22 cellular contexts compared by ENCODE assay signal in the genomic region with DNA sequence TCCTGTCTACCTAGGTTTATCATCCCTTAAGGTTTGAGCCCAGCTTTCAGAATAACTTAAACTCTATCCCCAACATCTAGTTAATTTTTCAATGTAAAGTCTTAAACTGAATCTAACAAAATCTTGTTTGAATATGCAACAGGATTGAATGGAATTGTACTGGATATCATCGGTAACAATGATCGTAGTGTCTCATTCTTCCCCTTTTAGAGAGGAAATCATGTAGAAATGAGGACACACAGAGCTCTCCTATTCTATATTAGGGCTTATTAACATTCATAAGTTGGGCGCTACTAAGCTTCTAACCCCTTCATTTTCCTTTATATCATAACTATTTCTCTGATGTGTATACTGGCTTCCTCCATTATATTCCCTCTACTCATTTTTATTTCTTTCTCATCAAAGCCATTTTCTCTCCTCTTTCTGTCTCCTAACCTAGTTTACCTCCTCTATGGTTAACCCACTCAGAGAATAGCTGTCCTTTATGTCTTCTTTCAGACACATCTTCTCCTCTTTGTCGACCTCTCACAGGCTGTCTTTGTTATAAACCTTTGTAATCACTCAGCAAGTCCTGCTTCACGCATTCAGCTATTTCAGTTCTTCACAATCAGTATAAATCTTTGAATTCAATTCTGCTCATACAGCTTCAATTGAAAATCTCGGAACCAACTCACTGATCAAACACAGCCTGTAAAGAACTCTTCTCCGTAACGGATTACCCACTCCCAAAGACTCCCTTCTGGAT.
DNase-seq lines count a peak whose midpoint lies in the region; ATAC-seq and TF ChIP-seq lines count a peak whose summit lies in the region.
"Had no signal": no experiment of that assay in that cellular context is flagged by ENCODE, and none has a peak within 500 bp of the region (broad histone marks: within the 10 kb centered on the region; RNA-seq: fewer than 3 reads in every experiment).

No MANE protein-coding gene starts in this region.

- peak overlapping the region in 1 of 3 experiments; percentile 3; a peak in 2 of 7 replicates for H3K27ac Mint-ChIP-seq in H9
- H3K27ac Mint-ChIP-seq: B cell, CD14-positive monocyte had no signal

- no peak overlapping the region for H4K8ac ChIP-seq in H9 (replicated peaks; ENCODE audit: insufficient read length, low read depth, low read length)
- no peak overlapping the region for H4K8ac ChIP-seq in mesenchymal stem cell (ENCODE audit: low read length)

- DNase-seq in H9 (no peak), dorsolateral prefrontal cortex (no peak), medulla oblongata (ENCODE audit: extremely low spot score) (peak; percentile 45), pons (ENCODE audit: low spot score) (peak; percentile 86), mesenchymal stem cell (no peak), NCI-H226 (no peak), ureter (ENCODE audit: low spot score) (no peak)
- DNase-seq: DMS53, GDM1, GOT3, IMR-90, NCI-H1105, NCI-H146, NCI-H2081, NCI-H2171, NCI-H526 treated with DMSO at 0.1 percent for 48 hours, PC-3, Right ventricle myocardium superior had no signal

- H4K91ac ChIP-seq in H9 (ENCODE audit: insufficient read length, low read depth, low read length) (no peak overlapping the region), mesenchymal stem cell (ENCODE audit: low read length) (no peak overlapping the region)

- no peak overlapping the region for H3K4me2 ChIP-seq in H9 (ENCODE audit: insufficient read depth, insufficient read length, low read length)
- no peak overlapping the region for H3K4me2 ChIP-seq in mesenchymal stem cell (ENCODE audit: low read length, poor library complexity, severe bottlenecking)
- H3K4me2 ChIP-seq: KMS-11 had no signal

- H2AK5ac ChIP-seq in H9 (ENCODE audit: insufficient read length, low read length) (no peak overlapping the region), mesenchymal stem cell (ENCODE audit: low read length, severe bottlenecking) (no peak overlapping the region)

- ATAC-seq in GM18909 (IDR thresholded peaks at IDR 0.05; ENCODE audit: poor library complexity, unreplicated experiment) = no peak
- ATAC-seq: PC-3 had no signal

- H3K79me1 ChIP-seq in H9 (ENCODE audit: insufficient read depth, low read depth, low read length, poor library complexity, severe bottlenecking) (no peaks in the 10 kb centered on the region), mesenchymal stem cell (replicated peaks; ENCODE audit: low read length, poor library complexity, severe bottlenecking) (no peaks in the 10 kb centered on the region)

- H2BK12ac ChIP-seq in H9 (ENCODE audit: insufficient read length, low read depth, low read length) (no peak overlapping the region), mesenchymal stem cell (ENCODE audit: low read length in 2 of 2) (no peak overlapping the region)

- H3K27ac ChIP-seq in H9 (ENCODE audit: insufficient read length, low read depth, low read length) (no peak overlapping the region), dorsolateral prefrontal cortex (peak overlapping the region in 54 of 59 donors; percentile 25 to 93 (median 74)), mesenchymal stem cell (ENCODE audit: low read length, poor library complexity, severe bottlenecking) (no peak overlapping the region)
- H3K27ac ChIP-seq: KMS-11 had no signal

- H3K36me3 ChIP-seq in mesenchymal stem cell (ENCODE audit: control insufficient read depth in 1 of 2, insufficient read depth in 2 of 2, low read depth in 1 of 2, low read length in 2 of 2) = no peaks in the 10 kb centered on the region

- H3K4me3 Mint-ChIP-seq in H9 = no peak overlapping the region
- H3K4me3 Mint-ChIP-seq: B cell, CD14-positive monocyte had no signal

- H3K4me1 Mint-ChIP-seq in H9 = peaks cover 11 to 16% of the 10 kb centered on the region in 2 experiments
- H3K4me1 Mint-ChIP-seq: B cell, CD14-positive monocyte had no signal

- H3K14ac ChIP-seq in H9 (ENCODE audit: insufficient read depth, low read length) (no peak overlapping the region), mesenchymal stem cell (ENCODE audit: low read length in 2 of 2) (no peak overlapping the region)

- H2BK120ac ChIP-seq in H9 (ENCODE audit: low read depth, low read length, poor library complexity, severe bottlenecking) (no peak overlapping the region), mesenchymal stem cell (ENCODE audit: low read depth, low read length) (no peak overlapping the region)

- H3K4me3 ChIP-seq in dorsolateral prefrontal cortex (peak overlapping the region in 38 of 59 donors; percentile 0 to 54 (median 22)), mesenchymal stem cell (ENCODE audit: insufficient read depth in 1 of 2, low read depth in 1 of 2, low read length in 2 of 2) (no peak overlapping the region)

- H3K23me2 ChIP-seq in H9 (ENCODE audit: insufficient read length, low read depth, low read length, poor library complexity, severe bottlenecking) = no peaks in the 10 kb centered on the region

- H4K5ac ChIP-seq in H9 (ENCODE audit: insufficient read length, low read depth, low read length) = no peak overlapping the region

- H3K36me3 Mint-ChIP-seq in H9 (ENCODE audit: insufficient read depth in 1 of 3, low read depth in 3 of 3) = no peaks in the 10 kb centered on the region; a peak in 1 of 7 replicates
- H3K36me3 Mint-ChIP-seq: CD14-positive monocyte had no signal

- H3K4me1 ChIP-seq in H9 (ENCODE audit: insufficient read depth, low read length) (no peaks in the 10 kb centered on the region; the same call in 1 of the 2 replicates), mesenchymal stem cell (ENCODE audit: control insufficient read depth, insufficient read depth, low read depth, low read length) (no peaks in the 10 kb centered on the region)

- H3K4ac ChIP-seq in H9 (ENCODE audit: low read depth, low read length) (no peak overlapping the region), mesenchymal stem cell (ENCODE audit: low read depth in 1 of 2, low read length in 2 of 2) (no peak overlapping the region)

- H2BK5ac ChIP-seq in H9 (ENCODE audit: insufficient read length, low read length) (no peak overlapping the region), mesenchymal stem cell (ENCODE audit: low read depth, low read length, poor library complexity, severe bottlenecking) (no peak overlapping the region)

- no peak overlapping the region for H3K23ac ChIP-seq in H9 (ENCODE audit: insufficient read length, low read depth, low read length)
- H3K23ac ChIP-seq in mesenchymal stem cell (ENCODE audit: low read length in 2 of 2) = no peak overlapping the region

- no peaks in the 10 kb centered on the region for H4K20me1 ChIP-seq in H9 (ENCODE audit: control insufficient read depth, insufficient read depth, insufficient read length)

- H3K9ac ChIP-seq in H9 (ENCODE audit: extremely low read depth, insufficient read length, low read length) (no peak overlapping the region), mesenchymal stem cell (ENCODE audit: low read length) (no peak overlapping the region)
- H3K9ac ChIP-seq: KMS-11 had no signal

- no peak overlapping the region for H3K18ac ChIP-seq in H9 (ENCODE audit: insufficient read length, low read depth, low read length)
- H3K18ac ChIP-seq in mesenchymal stem cell (ENCODE audit: low read depth in 1 of 2, low read length in 2 of 2) = no peak overlapping the region

- no peaks in the 10 kb centered on the region for H3K27me3 Mint-ChIP-seq in H9 (ENCODE audit: low read depth)
- H3K27me3 Mint-ChIP-seq: B cell had no signal

- H3K9me3 Mint-ChIP-seq in H9 = peaks cover 0 to 5% of the 10 kb centered on the region in 2 experiments; a peak in 3 of 5 replicates

- H3K9me3 ChIP-seq in H9 (ENCODE audit: control insufficient read depth, low read depth, low read length) (no peaks in the 10 kb centered on the region), mesenchymal stem cell (ENCODE audit: control insufficient read depth, low read length) (no peaks in the 10 kb centered on the region)

- no peaks in the 10 kb centered on the region for H3K79me2 ChIP-seq in H9 (ENCODE audit: insufficient read depth, low read length)

- TF ChIP-seq CTCF in H9 (conservative IDR thresholded peaks at IDR 0.05) (no peak), dorsolateral prefrontal cortex (IDR thresholded peaks at IDR 0.05 in 54 of 56, conservative IDR thresholded peaks at IDR 0.05 in 2 of 56; ENCODE audit: low read depth in 1 of 56, partially characterized antibody in 56 of 56) (no peak)

- no peaks in the 10 kb centered on the region for H3K27me3 ChIP-seq in H9 (ENCODE audit: insufficient read depth, low read length)
- no peaks in the 10 kb centered on the region for H3K27me3 ChIP-seq in dorsolateral prefrontal cortex
- H3K27me3 ChIP-seq in mesenchymal stem cell (ENCODE audit: control insufficient read depth in 1 of 2, insufficient read depth in 1 of 2, low read length in 2 of 2) = no peaks in the 10 kb centered on the region

- WGBS in H9 (ENCODE audit: extremely low coverage, insufficient read length, low lambda C conversion rate) = no CpG with 5 or more reads among the region's 8 CpGs
- 76% methylated on average over 8 of the region's 8 CpGs for WGBS in mesenchymal stem cell

- H2BK20ac ChIP-seq in H9 (ENCODE audit: low read depth, low read length, poor library complexity, severe bottlenecking) = no peak overlapping the region

- H3K56ac ChIP-seq in H9 (ENCODE audit: insufficient read length, low read depth, low read length) = no peak overlapping the region

- H2AFZ ChIP-seq in H9 (ENCODE audit: low read length) (peak overlapping the region; percentile 12), mesenchymal stem cell (ENCODE audit: low read depth, low read length) (no peak overlapping the region)

- intact Hi-C loops in dorsolateral prefrontal cortex (cut with DNase I) = loop anchor here in 1 of 2 donors (5.0 kb wide), 1 partner anchor 289 kb away; no protein-coding TSS in a partner anchor

- H2BK15ac ChIP-seq in H9 (ENCODE audit: low read depth, low read length) = no peak overlapping the region
- no peak overlapping the region for H2BK15ac ChIP-seq in mesenchymal stem cell (ENCODE audit: low read depth, poor library complexity, severe bottlenecking)

- H3T11ph ChIP-seq in H9 (ENCODE audit: low read length) = no peak overlapping the region

Comparison
In these comparisons a context has a peak if more than half of its experiments do, and no peak if none do; other contexts are left out.
1. DNase-seq: peak in medulla oblongata (single experiment) and pons (single experiment); none in H9 (single experiment), dorsolateral prefrontal cortex (0 of 10), mesenchymal stem cell (single experiment), NCI-H226 (single experiment) and ureter (single experiment).
2. H3K27ac ChIP-seq: peak in dorsolateral prefrontal cortex (54 of 59); none in H9 (single experiment) and mesenchymal stem cell (single experiment).
3. H3K4me3 ChIP-seq: peak in dorsolateral prefrontal cortex (38 of 59); none in mesenchymal stem cell (0 of 2).